In genomic region chr20:50293244-50294139, GRCh38 we compare ENCODE assay signal across 11 cellular contexts.
DNase-seq lines count a peak whose midpoint lies in the region; ATAC-seq and TF ChIP-seq lines count a peak whose summit lies in the region.
"Had no signal": no experiment of that assay in that cellular context is flagged by ENCODE, and none has a peak within 500 bp of the region (broad histone marks: within the 10 kb centered on the region; RNA-seq: fewer than 3 reads in every experiment).

No MANE protein-coding gene starts in this region.

- CTCF ChIA-PET in PC-3 (lab: Charles Lee): no interaction called here

- intact Hi-C loops in PC-3 (cut with micrococcal nuclease) (no loop called here), tibial artery (cut with DNase I; ENCODE audit: low total_unique reads) (no loop called here)
- intact Hi-C loops in activated CD4-positive, alpha-beta T cell treated with anti-CD3 and anti-CD28 coated beads, Interleukin-2, amount 10 ng/mL, durations not matched to agents 24 days and 14 days (cut with micrococcal nuclease): no loop called here

- no TSS peak for BruUV-seq in PC-3 (replicated peaks; lab: Mats Ljungman, UMichigan)

- peak overlapping the region; percentile 76 for H3K18ac ChIP-seq in neuronal stem cell (ENCODE audit: low read length)

- H3K23ac ChIP-seq in neuronal stem cell (ENCODE audit: low read depth, low read length, poor library complexity): no peak overlapping the region

- H3K4me2 ChIP-seq in PC-3 (ENCODE audit: low read length) (no peak overlapping the region), neuronal stem cell (ENCODE audit: insufficient read depth, low read length, poor library complexity, severe bottlenecking) (no peak overlapping the region)

- TF ChIP-seq CTCF in PC-3 (conservative IDR thresholded peaks at IDR 0.05; ENCODE audit: low read depth, low read length) (no peak), tibial artery (IDR thresholded peaks at IDR 0.05) (no peak)

- peak overlapping the region; percentile 59 for H2BK12ac ChIP-seq in neuronal stem cell (ENCODE audit: low read length)

- no peak overlapping the region for H2AK5ac ChIP-seq in neuronal stem cell (ENCODE audit: low read depth, low read length)

- no peaks in the 10 kb centered on the region for H3K27me3 ChIP-seq in PC-3 (ENCODE audit: low read length)
- peaks cover 0 to 3% (median 0%) of the 10 kb centered on the region in 3 experiments for H3K27me3 ChIP-seq in neuronal stem cell (ENCODE audit: control insufficient read depth in 3 of 3, insufficient read depth in 3 of 3, low read depth in 1 of 3, low read length in 3 of 3)
- no peaks in the 10 kb centered on the region for H3K27me3 ChIP-seq in tibial artery

- no peak overlapping the region for H4K91ac ChIP-seq in neuronal stem cell (ENCODE audit: low read depth, low read length, poor library complexity)

- ATAC-seq in PC-3: no peak

- H3K27me3 Mint-ChIP-seq in activated CD4-positive, alpha-beta T cell treated with anti-CD3 and anti-CD28 coated beads, Interleukin-2, amount 10 ng/mL, durations not matched to agents 24 days and 14 days: peaks cover 3% of the 10 kb centered on the region

- no peak overlapping the region for H2AFZ ChIP-seq in PC-3 (ENCODE audit: low read length)
- no peak overlapping the region for H2AFZ ChIP-seq in neuronal stem cell (ENCODE audit: low read length)

- H4K20me1 ChIP-seq in PC-3 (ENCODE audit: low read length): no peaks in the 10 kb centered on the region

- H3K4me1 Mint-ChIP-seq in activated CD4-positive, alpha-beta T cell treated with anti-CD3 and anti-CD28 coated beads, Interleukin-2, amount 10 ng/mL, durations not matched to agents 24 days and 14 days: peaks cover 26% of the 10 kb centered on the region

- H4K8ac ChIP-seq in neuronal stem cell (ENCODE audit: low read depth, low read length): no peak overlapping the region

- no peaks in the 10 kb centered on the region for H3K79me1 ChIP-seq in neuronal stem cell (ENCODE audit: low read depth, low read length)

- peaks cover 19% of the 10 kb centered on the region for H3K4me1 ChIP-seq in PC-3 (ENCODE audit: insufficient read depth, low read length)
- peaks cover 5 to 6% of the 10 kb centered on the region in 2 donors for H3K4me1 ChIP-seq in neuronal stem cell (ENCODE audit: control insufficient read depth in 2 of 2, insufficient read depth in 1 of 2, low read depth in 1 of 2, low read length in 2 of 2)
- H3K4me1 ChIP-seq in tibial artery: peaks cover 15 to 33% (median 27%) of the 10 kb centered on the region in 4 donors

- no peak overlapping the region for H3K14ac ChIP-seq in neuronal stem cell (ENCODE audit: low read length)

- H2BK120ac ChIP-seq in neuronal stem cell (ENCODE audit: low read depth, low read length): no peak overlapping the region

- no peak overlapping the region for H3K4ac ChIP-seq in neuronal stem cell (ENCODE audit: low read length)

- H3F3A ChIP-seq in PC-3 (ENCODE audit: low read length, unreplicated experiment): no peaks in the 10 kb centered on the region

- POLR2A ChIA-PET in PC-3 (lab: Charles Lee; ENCODE audit: unreplicated experiment): no interaction called here

- H3K9me3 Mint-ChIP-seq in activated CD4-positive, alpha-beta T cell treated with anti-CD3 and anti-CD28 coated beads, Interleukin-2, amount 10 ng/mL, durations not matched to agents 24 days and 14 days: no peaks in the 10 kb centered on the region
- H3K9me3 Mint-ChIP-seq: naive B cell had no signal

- no peak overlapping the region for H3K27ac Mint-ChIP-seq in activated CD4-positive, alpha-beta T cell treated with anti-CD3 and anti-CD28 coated beads, Interleukin-2, amount 10 ng/mL, durations not matched to agents 24 days and 14 days
- H3K27ac Mint-ChIP-seq: naive B cell had no signal

- H3K9me3 ChIP-seq in PC-3 (ENCODE audit: low read length) (no peaks in the 10 kb centered on the region), neuronal stem cell (replicated peaks in 1 of 2; ENCODE audit: control insufficient read depth in 2 of 2, insufficient read depth in 1 of 2, low read depth in 1 of 2, low read length in 2 of 2) (no peaks in the 10 kb centered on the region), tibial artery (no peaks in the 10 kb centered on the region)

- H3K36me3 ChIP-seq in PC-3 (ENCODE audit: low read depth, low read length): no peaks in the 10 kb centered on the region
- H3K36me3 ChIP-seq in neuronal stem cell (replicated peaks in 1 of 2; ENCODE audit: control insufficient read depth in 2 of 2, insufficient read depth in 2 of 2, low read length in 2 of 2): no peaks in the 10 kb centered on the region
- H3K36me3 ChIP-seq in tibial artery: no peaks in the 10 kb centered on the region

- no peaks in the 10 kb centered on the region for H3K36me3 Mint-ChIP-seq in activated CD4-positive, alpha-beta T cell treated with anti-CD3 and anti-CD28 coated beads, Interleukin-2, amount 10 ng/mL, durations not matched to agents 24 days and 14 days (ENCODE audit: low read depth)
- H3K36me3 Mint-ChIP-seq: naive B cell had no signal

- peak overlapping the region; percentile 65 for H3K9ac ChIP-seq in PC-3 (ENCODE audit: low read length)
- H3K9ac ChIP-seq in neuronal stem cell (ENCODE audit: low read depth, low read length, poor library complexity): no peak overlapping the region

- TF ChIP-seq POLR2A in erythroblast (IDR thresholded peaks at IDR 0.05; ENCODE audit: low read length): no peak

- H3K79me2 ChIP-seq in PC-3 (ENCODE audit: low read length): no peaks in the 10 kb centered on the region

- no peak overlapping the region for H3K4me3 Mint-ChIP-seq in activated CD4-positive, alpha-beta T cell treated with anti-CD3 and anti-CD28 coated beads, Interleukin-2, amount 10 ng/mL, durations not matched to agents 24 days and 14 days
- H3K4me3 Mint-ChIP-seq: naive B cell had no signal

- no peaks in the 10 kb centered on the region for H3K9me2 ChIP-seq in PC-3 (replicated peaks; ENCODE audit: low read length)

- no peak for DNase-seq in PC-3
- peak; percentile 35 to 60 for DNase-seq in erythroblast (lab: John Stamatoyannopoulos, UW)
- no peak for DNase-seq in neuronal stem cell (ENCODE audit: low spot score)
- no peak for DNase-seq in tibial artery
- no peak for DNase-seq in NCI-H1930 (lab: John Stamatoyannopoulos, UW)
- no peak for DNase-seq in activated CD4-positive, alpha-beta T cell treated with anti-CD3 and anti-CD28 coated beads, Interleukin-2, amount 10 ng/mL, durations not matched to agents 24 days and 14 days
- no peak for DNase-seq in midbrain (lab: John Stamatoyannopoulos, UW)
- DNase-seq: activated T-cell treated with anti-CD3 and anti-CD28 coated beads, Interleukin-2, amount 50 U/mL, for 1 hour; naive B cell; NCI-H1436 treated with DMSO at 0.1 percent for 48 hours; NCI-H526 treated with DMSO at 0.1 percent for 48 hours had no signal

- WGBS in neuronal stem cell (ENCODE audit: extremely low coverage in 2 of 2, insufficient read length in 2 of 2, insufficient replicate concordance in 1 of 2), 2 donors: no CpG with 5 or more reads among the region's 22 CpGs

- peak overlapping the region; percentile 22 for H2BK15ac ChIP-seq in neuronal stem cell (ENCODE audit: low read length)

- peak overlapping the region; percentile 10 for H2BK5ac ChIP-seq in neuronal stem cell (ENCODE audit: low read length)

- H3K4me3 ChIP-seq in PC-3 (ENCODE audit: low read length) (no peak overlapping the region), neuronal stem cell (ENCODE audit: low read length in 2 of 2) (no peak overlapping the region), tibial artery (no peak overlapping the region)

- H3K27ac ChIP-seq in PC-3 (ENCODE audit: low read length) (peak overlapping the region; percentile 71), neuronal stem cell (replicated peaks; ENCODE audit: low read length) (no peak overlapping the region), tibial artery (peak overlapping the region; percentile 79 to 84)

Comparison
In these comparisons a context has a peak if more than half of its experiments do, and no peak if none do; other contexts are left out.
1. DNase-seq: peak in erythroblast (2 of 2); none in PC-3 (single experiment), neuronal stem cell (single experiment), tibial artery (0 of 2), NCI-H1930 (0 of 2), activated CD4-positive, alpha-beta T cell treated with anti-CD3 and anti-CD28 coated beads, Interleukin-2, amount 10 ng/mL, durations not matched to agents 24 days and 14 days (single experiment) and midbrain (single experiment).